13 cellular contexts compared by ENCODE assay signal in the genomic region with DNA sequence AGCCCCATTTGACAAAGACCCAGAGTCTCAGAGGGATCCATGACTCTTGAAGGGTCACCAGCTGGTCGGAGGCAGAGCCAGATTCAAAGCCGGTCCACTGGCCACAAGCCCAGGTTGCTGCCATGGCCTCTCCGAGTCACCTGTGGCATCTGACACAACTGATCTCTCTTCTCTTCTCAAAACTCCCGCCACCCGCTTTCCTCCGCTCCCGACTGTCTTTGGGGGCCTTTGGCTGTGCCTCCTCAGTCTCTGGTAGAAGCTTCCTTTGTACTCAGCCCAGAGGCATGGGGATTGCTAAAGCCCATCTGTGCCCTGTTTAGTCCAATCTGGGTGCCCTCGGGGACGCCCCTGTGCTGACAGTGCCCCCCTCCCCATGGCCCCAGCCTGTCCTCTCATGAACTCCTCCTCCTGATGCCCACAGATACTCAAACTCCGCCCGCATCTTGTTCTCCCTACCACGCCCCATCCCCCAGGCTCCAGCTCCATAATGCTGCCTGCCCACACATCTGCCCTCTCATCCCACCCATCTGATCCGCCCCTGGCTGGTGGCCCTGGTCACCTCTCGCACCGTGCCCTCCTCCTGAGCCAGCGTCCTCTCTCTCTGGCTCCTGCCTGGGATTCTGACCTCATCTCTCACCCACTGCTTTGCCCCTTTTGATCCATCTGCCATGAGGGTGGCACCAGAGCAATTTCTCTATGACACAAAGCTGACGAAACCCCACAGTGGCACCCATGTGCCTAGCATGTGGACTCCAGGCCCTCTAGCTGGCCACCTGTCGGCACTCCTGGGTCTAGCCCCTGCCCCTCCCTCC.
DNase-seq lines count a peak whose midpoint lies in the region; ATAC-seq and TF ChIP-seq lines count a peak whose summit lies in the region.
"Had no signal": no experiment of that assay in that cellular context is flagged by ENCODE, and none has a peak within 500 bp of the region (broad histone marks: within the 10 kb centered on the region; RNA-seq: fewer than 3 reads in every experiment).

No MANE protein-coding gene starts in this region.

- 67 to 78% methylated on average over 18 of the region's 18 CpGs for WGBS in body of pancreas, 2 donors

- intact Hi-C loops in dendritic cell treated with granulocyte-macrophage colony-stimulating factor and Interleukin-4, amounts not matched to agents 40 ng/mL and 50 ng/mL, for 4 days (cut with micrococcal nuclease), result no loop called here
- intact Hi-C loops in posterior vena cava (cut with DNase I) (no loop called here), uterus (cut with DNase I; ENCODE audit: low total_unique reads) (loop anchor here (10.0 kb wide), 1 partner anchor 640 kb away; no protein-coding TSS in a partner anchor), body of pancreas (cut with DNase I) (no loop called here)

- H3K9me3 Mint-ChIP-seq in activated T-cell treated with anti-CD3 and anti-CD28 coated beads, Interleukin-2, amount 50 U/mL, for 24 hours, result no peaks in the 10 kb centered on the region
- H3K9me3 Mint-ChIP-seq in dendritic cell treated with granulocyte-macrophage colony-stimulating factor and Interleukin-4, amounts not matched to agents 40 ng/mL and 50 ng/mL, for 4 days, result no peaks in the 10 kb centered on the region
- H3K9me3 Mint-ChIP-seq in endothelial cell (ENCODE audit: unreplicated experiment), result no peaks in the 10 kb centered on the region

- H3K4me1 ChIP-seq in HEK293 (ENCODE audit: control insufficient read depth, insufficient read depth, low read length) (no peaks in the 10 kb centered on the region), uterus (no peaks in the 10 kb centered on the region), body of pancreas (peaks cover 10% of the 10 kb centered on the region)

- no peaks in the 10 kb centered on the region for H3K9me3 ChIP-seq in HEK293 (ENCODE audit: control insufficient read depth, insufficient read depth, low read depth, low read length)
- H3K9me3 ChIP-seq in uterus, result no peaks in the 10 kb centered on the region
- H3K9me3 ChIP-seq in body of pancreas, result no peaks in the 10 kb centered on the region
- H3K9me3 ChIP-seq: BLaER1 treated with 17β-estradiol and CSF1 and Interleukin-3, amounts not matched to agents 10 nM and 100 nM had no signal

- H3K4me1 Mint-ChIP-seq in activated T-cell treated with anti-CD3 and anti-CD28 coated beads, Interleukin-2, amount 50 U/mL, for 24 hours (ENCODE audit: low read depth), result peaks cover 8% of the 10 kb centered on the region
- peaks cover 39% of the 10 kb centered on the region for H3K4me1 Mint-ChIP-seq in dendritic cell treated with granulocyte-macrophage colony-stimulating factor and Interleukin-4, amounts not matched to agents 40 ng/mL and 50 ng/mL, for 4 days (ENCODE audit: low read depth)
- no peaks in the 10 kb centered on the region for H3K4me1 Mint-ChIP-seq in endothelial cell (ENCODE audit: unreplicated experiment)

- no peak for ATAC-seq in body of pancreas

- H3K4me3 Mint-ChIP-seq in activated T-cell treated with anti-CD3 and anti-CD28 coated beads, Interleukin-2, amount 50 U/mL, for 24 hours, result no peak overlapping the region
- no peak overlapping the region for H3K4me3 Mint-ChIP-seq in dendritic cell treated with granulocyte-macrophage colony-stimulating factor and Interleukin-4, amounts not matched to agents 40 ng/mL and 50 ng/mL, for 4 days
- no peak overlapping the region for H3K4me3 Mint-ChIP-seq in endothelial cell (ENCODE audit: unreplicated experiment)

- no peak overlapping the region for H3K27ac Mint-ChIP-seq in activated T-cell treated with anti-CD3 and anti-CD28 coated beads, Interleukin-2, amount 50 U/mL, for 24 hours
- H3K27ac Mint-ChIP-seq in dendritic cell treated with granulocyte-macrophage colony-stimulating factor and Interleukin-4, amounts not matched to agents 40 ng/mL and 50 ng/mL, for 4 days, result peak overlapping the region; percentile 11
- no peak overlapping the region for H3K27ac Mint-ChIP-seq in endothelial cell (ENCODE audit: unreplicated experiment)

- DNase-seq in activated T-cell treated with anti-CD3 and anti-CD28 coated beads, Interleukin-2, amount 50 U/mL, for 1 hour, result peak; percentile 5
- no peak for DNase-seq in activated T-cell treated with anti-CD3 and anti-CD28 coated beads, Interleukin-2, amount 50 U/mL, for 24 hours
- peak; percentile 60 for DNase-seq in posterior vena cava (ENCODE audit: low spot score)
- no peak for DNase-seq in uterus
- no peak for DNase-seq in endothelial cell (ENCODE audit: low spot score)
- DNase-seq in body of pancreas, result no peak
- DNase-seq: 8988T; AML-193; CD4-positive, CD25-positive, alpha-beta regulatory T cell; DMS53 had no signal

- H3K36me3 Mint-ChIP-seq in activated T-cell treated with anti-CD3 and anti-CD28 coated beads, Interleukin-2, amount 50 U/mL, for 24 hours (ENCODE audit: low read depth), result no peaks in the 10 kb centered on the region
- H3K36me3 Mint-ChIP-seq in dendritic cell treated with granulocyte-macrophage colony-stimulating factor and Interleukin-4, amounts not matched to agents 40 ng/mL and 50 ng/mL, for 4 days (ENCODE audit: low read depth), result no peaks in the 10 kb centered on the region
- no peaks in the 10 kb centered on the region for H3K36me3 Mint-ChIP-seq in endothelial cell (ENCODE audit: low read depth, unreplicated experiment)
- H3K36me3 Mint-ChIP-seq: CD4-positive, CD25-positive, alpha-beta regulatory T cell had no signal

- H3K27me3 ChIP-seq in uterus (no peaks in the 10 kb centered on the region), body of pancreas (no peaks in the 10 kb centered on the region)
- H3K27me3 ChIP-seq: BLaER1 treated with 17β-estradiol and CSF1 and Interleukin-3, amounts not matched to agents 10 nM and 100 nM had no signal

- peaks cover 4% of the 10 kb centered on the region for H3K27me3 Mint-ChIP-seq in activated T-cell treated with anti-CD3 and anti-CD28 coated beads, Interleukin-2, amount 50 U/mL, for 24 hours
- peaks cover 12% of the 10 kb centered on the region for H3K27me3 Mint-ChIP-seq in dendritic cell treated with granulocyte-macrophage colony-stimulating factor and Interleukin-4, amounts not matched to agents 40 ng/mL and 50 ng/mL, for 4 days
- peaks cover 10% of the 10 kb centered on the region for H3K27me3 Mint-ChIP-seq in endothelial cell (ENCODE audit: unreplicated experiment)
- H3K27me3 Mint-ChIP-seq: CD4-positive, CD25-positive, alpha-beta regulatory T cell had no signal

- H3K27ac ChIP-seq in HEK293 (ENCODE audit: extremely low read depth, low read depth, low read length), result no peak overlapping the region
- H3K27ac ChIP-seq in uterus, result no peak overlapping the region
- H3K27ac ChIP-seq in body of pancreas, result no peak overlapping the region
- H3K27ac ChIP-seq: BLaER1 treated with 17β-estradiol and CSF1 and Interleukin-3, amounts not matched to agents 10 nM and 100 nM had no signal

- no peaks in the 10 kb centered on the region for H3K36me3 ChIP-seq in HEK293 (ENCODE audit: control insufficient read depth in 2 of 2, insufficient read depth in 1 of 2, low read length in 2 of 2)
- no peaks in the 10 kb centered on the region for H3K36me3 ChIP-seq in uterus
- no peaks in the 10 kb centered on the region for H3K36me3 ChIP-seq in body of pancreas (replicated peaks in 1 of 2; ENCODE audit: insufficient read depth in 1 of 2, low read depth in 2 of 2)
- H3K36me3 ChIP-seq: BLaER1 treated with 17β-estradiol and CSF1 and Interleukin-3, amounts not matched to agents 10 nM and 100 nM had no signal

- TF ChIP-seq CTCF in HEK293 (tag by site-specific recombination; IDR thresholded peaks at IDR 0.05) (no peak), uterus (IDR thresholded peaks at IDR 0.05) (no peak), endothelial cell (IDR thresholded peaks at IDR 0.05; ENCODE audit: unreplicated experiment) (no peak), body of pancreas (IDR thresholded peaks at IDR 0.05) (no peak)

- CTCF ChIA-PET in HEK293 (lab: Yijun Ruan, JAX), result interaction anchor here (0.5 to 5.6 kb wide), 7 partner anchors 9 to 479 kb away, joined by 3 to 73 read pairs (median 4); no protein-coding TSS in a partner anchor

- POLR2A ChIA-PET in HEK293 (lab: Yijun Ruan, JAX), result no interaction called here

- TF ChIP-seq POLR2A in uterus (IDR thresholded peaks at IDR 0.05) (no peak), body of pancreas (IDR thresholded peaks at IDR 0.05) (no peak)

- no peak overlapping the region for H3K4me3 ChIP-seq in HEK293 (ENCODE audit: low read depth, low read length)
- H3K4me3 ChIP-seq in uterus, result no peak overlapping the region
- no peak overlapping the region for H3K4me3 ChIP-seq in body of pancreas
- H3K4me3 ChIP-seq: BLaER1 treated with 17β-estradiol and CSF1 and Interleukin-3, amounts not matched to agents 10 nM and 100 nM had no signal

TF ChIP-seq in HEK293, 187 proteins besides CTCF, POLR2A, EP300 and RAD21 (continues in another document):
- TF ChIP-seq EGR2 (tag by site-specific recombination; IDR thresholded peaks at IDR 0.05; ENCODE audit: low read depth) (peak; percentile 96), HOXA7 (CRISPR knock-in tag; IDR thresholded peaks at IDR 0.05; ENCODE audit: borderline replicate concordance) (no peak), ZIC2 (tag by site-specific recombination; IDR thresholded peaks at IDR 0.05) (peak; percentile 72), ZBTB26 (tag by site-specific recombination; optimal IDR thresholded peaks at IDR 0.05) (no peak), ZNF155 (tag by site-specific recombination; IDR thresholded peaks at IDR 0.05) (no peak), ZFHX2 (tag by site-specific recombination; conservative IDR thresholded peaks at IDR 0.05) (peak; percentile 95), ZNF23 (tag by site-specific recombination; IDR thresholded peaks at IDR 0.05; ENCODE audit: borderline replicate concordance) (no peak)

Comparison
In these comparisons a context has a peak if more than half of its experiments do, and no peak if none do; other contexts are left out.
1. DNase-seq: peak in activated T-cell treated with anti-CD3 and anti-CD28 coated beads, Interleukin-2, amount 50 U/mL, for 1 hour (single experiment) and posterior vena cava (single experiment); none in activated T-cell treated with anti-CD3 and anti-CD28 coated beads, Interleukin-2, amount 50 U/mL, for 24 hours (single experiment), uterus (0 of 2), endothelial cell (single experiment) and body of pancreas (0 of 4).